Comparison of ENCODE assay signal across 10 cellular contexts in genomic region chr14:36091096-36091495, GRCh38.
DNase-seq lines count a peak whose midpoint lies in the region; TF ChIP-seq lines count a peak whose summit lies in the region.
"Had no signal": no experiment of that assay in that cellular context is flagged by ENCODE, and none has a peak within 500 bp of the region (broad histone marks: within the 10 kb centered on the region; RNA-seq: fewer than 3 reads in every experiment).

No MANE protein-coding gene starts in this region.

- peak overlapping the region; percentile 74 for H3K27ac Mint-ChIP-seq in type B pancreatic cell
- H3K27ac Mint-ChIP-seq: activated B cell treated with CpG ODN at 0.5 μM for 24 hours had no signal

- H3K36me3 Mint-ChIP-seq in type B pancreatic cell = peaks cover 3% of the 10 kb centered on the region

- peaks cover 8% of the 10 kb centered on the region for H3K9me3 Mint-ChIP-seq in type B pancreatic cell
- H3K9me3 Mint-ChIP-seq: nephron had no signal

- peak overlapping the region; percentile 26 for H3K4me3 Mint-ChIP-seq in type B pancreatic cell
- H3K4me3 Mint-ChIP-seq: activated B cell treated with CpG ODN at 0.5 μM for 24 hours, nephron had no signal

- POLR2A ChIA-PET in GM10248 (lab: Yijun Ruan, JAX) = no interaction called here

- TF ChIP-seq CTCF in type B pancreatic cell (conservative IDR thresholded peaks at IDR 0.05) (no peak), GM10248 (IDR thresholded peaks at IDR 0.05; ENCODE audit: control extremely low read depth, extremely low read depth, low read depth, missing control alignments) (no peak)

- DNase-seq in NCI-H2107 treated with DMSO at 0.1 percent for 48 hours (lab: John Stamatoyannopoulos, UW; ENCODE audit: unreplicated experiment) (peak; percentile 39), NCI-H2107 (lab: John Stamatoyannopoulos, UW) (no peak), HS-5 (ENCODE audit: low read depth) (peak; percentile 82), dedifferentiated amniotic fluid mesenchymal stem cell (ENCODE audit: extremely low spot score) (peak; percentile 52), type B pancreatic cell (ENCODE audit: extremely low spot score, unreplicated experiment) (no peak), cerebellar nuclear complex (lab: John Stamatoyannopoulos, UW) (no peak), GM10248 (ENCODE audit: extremely low spot score) (no peak), NCI-H345 treated with DMSO at 0.1 percent for 48 hours (lab: John Stamatoyannopoulos, UW; ENCODE audit: unreplicated experiment) (no peak)
- DNase-seq: activated B cell treated with CpG ODN at 0.5 μM for 24 hours had no signal

- peaks cover 44% of the 10 kb centered on the region for H3K4me1 Mint-ChIP-seq in type B pancreatic cell (ENCODE audit: unreplicated experiment)
- H3K4me1 Mint-ChIP-seq: activated B cell treated with CpG ODN at 0.5 μM for 24 hours, nephron had no signal

- H3K27me3 Mint-ChIP-seq in type B pancreatic cell = no peaks in the 10 kb centered on the region

- CTCF ChIA-PET in GM10248 (lab: Yijun Ruan, JAX) = interaction anchor here (1.2 to 2.8 kb wide), 5 partner anchors 9 to 26 kb away, joined by 3 to 13 read pairs (median 3); no protein-coding TSS in a partner anchor

Comparison
In these comparisons a context has a peak if more than half of its experiments do, and no peak if none do; other contexts are left out.
1. DNase-seq: peak in NCI-H2107 treated with DMSO at 0.1 percent for 48 hours (single experiment), HS-5 (single experiment) and dedifferentiated amniotic fluid mesenchymal stem cell (single experiment); none in NCI-H2107 (single experiment), type B pancreatic cell (single experiment), cerebellar nuclear complex (0 of 2), GM10248 (single experiment) and NCI-H345 treated with DMSO at 0.1 percent for 48 hours (single experiment).